ENCODE assay signal across 8 cellular contexts in genomic region chr5:10762178-10762775, GRCh38.
DNase-seq lines count a peak whose midpoint lies in the region; ATAC-seq lines count a peak whose summit lies in the region.

No MANE protein-coding gene starts in this region.

- no peaks in the 10 kb centered on the region for H3K9me3 Mint-ChIP-seq in activated naive CD8-positive, alpha-beta T cell treated with anti-CD3 and anti-CD28 coated beads, Interleukin-2, amount 50 U/mL, for 24 hours

- H3K27ac ChIP-seq in layer of hippocampus (ENCODE audit: low read depth, low read length): peak overlapping the region; percentile 92
- peak overlapping the region; percentile 74 for H3K27ac ChIP-seq in substantia nigra (ENCODE audit: low read depth, low read length, poor library complexity, severe bottlenecking)

- H3K27ac Mint-ChIP-seq in activated naive CD8-positive, alpha-beta T cell treated with anti-CD3 and anti-CD28 coated beads, Interleukin-2, amount 50 U/mL, for 24 hours: peak overlapping the region; percentile 72

- no peak for ATAC-seq in activated naive CD8-positive, alpha-beta T cell treated with anti-CD3 and anti-CD28 coated beads, Interleukin-2, amount 50 U/mL, for 24 hours

- peak overlapping the region; percentile 87 for H3K4me3 Mint-ChIP-seq in activated naive CD8-positive, alpha-beta T cell treated with anti-CD3 and anti-CD28 coated beads, Interleukin-2, amount 50 U/mL, for 24 hours

- peaks cover 9% of the 10 kb centered on the region for H3K36me3 Mint-ChIP-seq in activated naive CD8-positive, alpha-beta T cell treated with anti-CD3 and anti-CD28 coated beads, Interleukin-2, amount 50 U/mL, for 24 hours (ENCODE audit: low read depth)

- H3K27me3 Mint-ChIP-seq in activated naive CD8-positive, alpha-beta T cell treated with anti-CD3 and anti-CD28 coated beads, Interleukin-2, amount 50 U/mL, for 24 hours: peaks cover 3% of the 10 kb centered on the region

- H3K27me3 ChIP-seq in layer of hippocampus (ENCODE audit: control insufficient read depth, insufficient read depth, low read length): no peaks in the 10 kb centered on the region

- DNase-seq in DMS53 (lab: John Stamatoyannopoulos, UW) (peak; percentile 30), DMS53 treated with DMSO at 0.1 percent for 48 hours (lab: John Stamatoyannopoulos, UW; ENCODE audit: unreplicated experiment) (no peak), substantia nigra (lab: John Stamatoyannopoulos, UW) (peak in 19 of 49 donors; percentile 2 to 37 (median 15)), NCI-H2171 (lab: John Stamatoyannopoulos, UW) (no peak), NCI-H345 (lab: John Stamatoyannopoulos, UW) (no peak), NCI-H2227 treated with DMSO at 0.1 percent for 48 hours (lab: John Stamatoyannopoulos, UW) (no peak)
- DNase-seq in activated naive CD8-positive, alpha-beta T cell treated with anti-CD3 and anti-CD28 coated beads, Interleukin-2, amount 50 U/mL, for 24 hours: no peak

- H3K4me1 Mint-ChIP-seq in activated naive CD8-positive, alpha-beta T cell treated with anti-CD3 and anti-CD28 coated beads, Interleukin-2, amount 50 U/mL, for 24 hours: peaks cover 63% of the 10 kb centered on the region
